Comparison of ENCODE assay signal across 2 cellular contexts in genomic region chrX:19954707-19955106, GRCh38.
TF ChIP-seq lines count a peak whose summit lies in the region.

No MANE protein-coding gene starts in this region.

TF ChIP-seq in IMR-90, 13 proteins besides CTCF, POLR2A, EP300 and RAD21:
- TF ChIP-seq CEBPB (IDR thresholded peaks at IDR 0.05; ENCODE audit: low read depth, low read length) (peak; percentile 92), USF2 (IDR thresholded peaks at IDR 0.05; ENCODE audit: low read depth, low read length) (no peak)
TF ChIP-seq in IMR-90: peak in this region for 1.

TF ChIP-seq in H1, 55 proteins besides CTCF, POLR2A, EP300 and RAD21:
- no peak for TF ChIP-seq KDM5A (IDR thresholded peaks at IDR 0.05; ENCODE audit: low read length)
- TF ChIP-seq CEBPB (IDR thresholded peaks at IDR 0.05; ENCODE audit: low read depth, low read length) = peak; percentile 36; the same call in 1 of the 2 replicates
